In the genomic region with DNA sequence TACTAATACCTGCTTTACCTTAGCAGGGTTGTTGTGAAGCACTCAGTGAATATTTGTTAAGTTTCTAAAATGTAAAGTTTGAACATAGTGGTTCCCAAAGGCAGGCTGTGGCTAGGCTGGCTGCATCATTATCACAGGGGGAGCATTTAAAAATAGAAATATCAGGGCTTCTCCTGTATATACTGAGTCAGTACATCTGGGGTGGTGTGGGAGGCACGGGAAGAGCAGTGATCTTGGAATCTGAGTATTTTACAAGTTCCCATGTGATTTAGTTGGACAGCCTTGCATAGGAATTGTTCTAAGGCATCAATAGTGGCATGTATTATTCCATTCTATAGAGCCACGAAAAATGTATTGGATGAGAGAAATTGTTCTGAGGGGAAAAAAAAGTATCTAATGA, we compare ENCODE assay signal across 35 cellular contexts. TPM values are rescaled to one million over a fixed set of nuclear protein-coding genes. Genes with fewer than 3 reads are reported as not detected.
"Had no signal": no experiment of that assay in that cellular context is flagged by ENCODE, and none has a peak within 500 bp of the region (broad histone marks: within the 10 kb centered on the region; RNA-seq: fewer than 3 reads in every experiment).

No MANE protein-coding gene starts in this region.

- H3K4me3 ChIP-seq: ascending aorta had no signal

- H3K27me3 ChIP-seq: ascending aorta had no signal

- H3K4me1 ChIP-seq: ascending aorta had no signal

- H3K4me3 Mint-ChIP-seq: activated B cell treated with CpG ODN at 0.5 μM for 24 hours; activated CD4-positive, alpha-beta memory T cell treated with anti-CD3 and anti-CD28 coated beads for 36 hours; activated CD4-positive, alpha-beta T cell treated with anti-CD3 and anti-CD28 coated beads, Interleukin-2, amount 10 ng/mL, durations not matched to agents 24 days and 14 days; activated naive CD4-positive, alpha-beta T cell treated with anti-CD3 and anti-CD28 coated beads, Interleukin-2, amount 10 ng/mL, durations not matched to agents 7 days and 5 days; activated naive CD4-positive, alpha-beta T cell treated with anti-CD3 and anti-CD28 coated beads, Interleukin-2, amount 50 U/mL, for 24 hours; activated naive CD8-positive, alpha-beta T cell; activated naive CD8-positive, alpha-beta T cell treated with anti-CD3 and anti-CD28 coated beads, Interleukin-2, amount 10 ng/mL, durations not matched to agents 7 days and 5 days; activated naive CD8-positive, alpha-beta T cell treated with anti-CD3 and anti-CD28 coated beads, Interleukin-2, amount 50 U/mL, for 24 hours; activated T-cell treated with anti-CD3 and anti-CD28 coated beads, Interleukin-2, amount 50 U/mL, for 4 hours; brain; T-helper 1 cell treated with Interleukin-12 subunit alpha and Interleukin-12 subunit beta and Interleukin-4 antibody, amounts not matched to agents 30 μg/mL and 1 μg/mL, for 36 hours; T-helper 2 cell treated with Interferon-gamma antibody and Interleukin-4, amounts not matched to agents 5 μg/mL and 100 μg/mL, for 36 hours had no signal

- DNase-seq: activated B cell treated with CpG ODN at 0.5 μM for 24 hours; activated CD4-positive, alpha-beta memory T cell treated with anti-CD3 and anti-CD28 coated beads for 36 hours; activated CD4-positive, alpha-beta T cell treated with anti-CD3 and anti-CD28 coated beads for 4 hours; activated CD4-positive, alpha-beta T cell treated with anti-CD3 and anti-CD28 coated beads, Interleukin-2, amount 10 ng/mL, durations not matched to agents 24 days and 14 days; activated CD4-positive, alpha-beta T cell treated with anti-CD3 and anti-CD28 coated beads, Interleukin-2, amount 50 U/mL, for 1 hour; activated CD4-positive, alpha-beta T cell treated with anti-CD3 and anti-CD28 coated beads, Interleukin-2, amount 50 U/mL, for 4 hours; activated CD4-positive, CD25-positive, alpha-beta regulatory T cell treated with anti-CD3 and anti-CD28 coated beads, Interleukin-2, amount 50 U/mL, for 72 hours; activated CD8-positive, alpha-beta memory T cell treated with anti-CD3 and anti-CD28 coated beads, Interleukin-2, amount 50 U/mL, for 4 hours; activated effector memory CD4-positive, alpha-beta T cell treated with Interleukin-2 at 50 U/mL for 16 hours; activated gamma-delta T cell; activated naive CD4-positive, alpha-beta T cell treated with anti-CD3 and anti-CD28 coated beads, Interleukin-2, amount 10 ng/mL, durations not matched to agents 7 days and 5 days; activated naive CD4-positive, alpha-beta T cell treated with Interleukin-2 at 50 U/mL for 16 hours; activated naive CD8-positive, alpha-beta T cell treated with anti-CD3 and anti-CD28 coated beads, Interleukin-2, amount 10 ng/mL, durations not matched to agents 7 days and 5 days; activated naive CD8-positive, alpha-beta T cell treated with anti-CD3 and anti-CD28 coated beads, Interleukin-2, amount 50 U/mL, for 24 hours; activated T-cell treated with anti-CD3 and anti-CD28 coated beads for 4 hours; activated T-cell treated with anti-CD3 and anti-CD28 coated beads, Interleukin-2, amount 50 U/mL, for 1 hour; activated T-cell treated with anti-CD3 and anti-CD28 coated beads, Interleukin-2, amount 50 U/mL, for 4 hours; amygdala; anterior cingulate cortex; central memory CD4-positive, alpha-beta T cell; SW 1271; T-helper 1 cell; T-helper 2 cell; T-helper 9 cell had no signal

- H3K27me3 Mint-ChIP-seq: activated B cell treated with CpG ODN at 0.5 μM for 24 hours; activated CD4-positive, alpha-beta memory T cell treated with anti-CD3 and anti-CD28 coated beads for 36 hours; activated CD4-positive, alpha-beta T cell treated with anti-CD3 and anti-CD28 coated beads, Interleukin-2, amount 10 ng/mL, durations not matched to agents 24 days and 14 days; activated naive CD4-positive, alpha-beta T cell treated with anti-CD3 and anti-CD28 coated beads, Interleukin-2, amount 10 ng/mL, durations not matched to agents 7 days and 5 days; activated naive CD4-positive, alpha-beta T cell treated with anti-CD3 and anti-CD28 coated beads, Interleukin-2, amount 50 U/mL, for 24 hours; activated naive CD8-positive, alpha-beta T cell; activated naive CD8-positive, alpha-beta T cell treated with anti-CD3 and anti-CD28 coated beads, Interleukin-2, amount 10 ng/mL, durations not matched to agents 7 days and 5 days; activated naive CD8-positive, alpha-beta T cell treated with anti-CD3 and anti-CD28 coated beads, Interleukin-2, amount 50 U/mL, for 24 hours; brain had no signal

- H3K27ac Mint-ChIP-seq: activated B cell treated with CpG ODN at 0.5 μM for 24 hours; activated CD4-positive, alpha-beta memory T cell treated with anti-CD3 and anti-CD28 coated beads for 36 hours; activated CD4-positive, alpha-beta T cell treated with anti-CD3 and anti-CD28 coated beads, Interleukin-2, amount 10 ng/mL, durations not matched to agents 24 days and 14 days; activated naive CD4-positive, alpha-beta T cell treated with anti-CD3 and anti-CD28 coated beads, Interleukin-2, amount 10 ng/mL, durations not matched to agents 7 days and 5 days; activated naive CD4-positive, alpha-beta T cell treated with anti-CD3 and anti-CD28 coated beads, Interleukin-2, amount 50 U/mL, for 24 hours; activated naive CD8-positive, alpha-beta T cell; activated naive CD8-positive, alpha-beta T cell treated with anti-CD3 and anti-CD28 coated beads, Interleukin-2, amount 10 ng/mL, durations not matched to agents 7 days and 5 days; activated naive CD8-positive, alpha-beta T cell treated with anti-CD3 and anti-CD28 coated beads, Interleukin-2, amount 50 U/mL, for 24 hours; activated T-helper 2 cell treated with anti-CD3 and anti-CD28 coated beads, Interferon-gamma antibody, Interleukin-2, Interleukin-4, amounts not matched to agents 10 μg/mL and 5 μg/mL and 100 μg/mL, durations not matched to agents 14 hours and 24 hours and 36 hours; T-helper 1 cell treated with Interleukin-12 subunit alpha and Interleukin-12 subunit beta and Interleukin-4 antibody, amounts not matched to agents 30 μg/mL and 1 μg/mL, for 36 hours; T-helper 2 cell treated with Interferon-gamma antibody and Interleukin-4, amounts not matched to agents 5 μg/mL and 100 μg/mL, for 36 hours had no signal

- H3K27ac ChIP-seq: ascending aorta, VCaP had no signal

- H3K9me3 ChIP-seq: ascending aorta had no signal

- H3K9me3 Mint-ChIP-seq: activated B cell treated with CpG ODN at 0.5 μM for 24 hours; activated CD4-positive, alpha-beta memory T cell treated with anti-CD3 and anti-CD28 coated beads for 36 hours; activated CD4-positive, alpha-beta T cell treated with anti-CD3 and anti-CD28 coated beads, Interleukin-2, amount 10 ng/mL, durations not matched to agents 24 days and 14 days; activated naive CD4-positive, alpha-beta T cell treated with anti-CD3 and anti-CD28 coated beads, Interleukin-2, amount 10 ng/mL, durations not matched to agents 7 days and 5 days; activated naive CD4-positive, alpha-beta T cell treated with anti-CD3 and anti-CD28 coated beads, Interleukin-2, amount 50 U/mL, for 24 hours; activated naive CD8-positive, alpha-beta T cell treated with anti-CD3 and anti-CD28 coated beads, Interleukin-2, amount 10 ng/mL, durations not matched to agents 7 days and 5 days; activated T-cell treated with anti-CD3 and anti-CD28 coated beads, Interleukin-2, amount 50 U/mL, for 4 hours; activated T-helper 2 cell treated with anti-CD3 and anti-CD28 coated beads, Interferon-gamma antibody, Interleukin-2, Interleukin-4, amounts not matched to agents 10 μg/mL and 5 μg/mL and 100 μg/mL, durations not matched to agents 14 hours and 24 hours and 36 hours; brain; T-helper 1 cell treated with Interleukin-12 subunit alpha and Interleukin-12 subunit beta and Interleukin-4 antibody, amounts not matched to agents 30 μg/mL and 1 μg/mL, for 36 hours; T-helper 2 cell treated with Interferon-gamma antibody and Interleukin-4, amounts not matched to agents 5 μg/mL and 100 μg/mL, for 36 hours had no signal

- ATAC-seq: activated naive CD8-positive, alpha-beta T cell treated with anti-CD3 and anti-CD28 coated beads, Interleukin-2, amount 50 U/mL, for 24 hours; activated T-cell treated with anti-CD3 and anti-CD28 coated beads, Interleukin-2, amount 50 U/mL, for 4 hours had no signal

RNA-seq across cellular contexts. Expression of gene SPATS1, which starts 53.1 kb away (rescaled TPM):
- total RNA-seq: activated B cell treated with CpG ODN at 0.5 μM for 24 hours; activated CD4-positive, alpha-beta memory T cell treated with anti-CD3 and anti-CD28 coated beads for 36 hours; activated CD4-positive, alpha-beta T cell treated with anti-CD3 and anti-CD28 coated beads, Interleukin-2, amount 10 ng/mL, durations not matched to agents 24 days and 14 days; activated CD8-positive, alpha-beta memory T cell treated with anti-CD3 and anti-CD28 coated beads for 36 hours; activated naive CD8-positive, alpha-beta T cell treated with anti-CD3 and anti-CD28 coated beads, Interleukin-2, amount 10 ng/mL, durations not matched to agents 7 days and 5 days; activated T-cell treated with anti-CD3 and anti-CD28 coated beads, Interleukin-2, amount 50 U/mL, for 4 hours; activated T-helper 2 cell treated with anti-CD3 and anti-CD28 coated beads, Interferon-gamma antibody, Interleukin-2, Interleukin-4, amounts not matched to agents 10 μg/mL and 5 μg/mL and 100 μg/mL, durations not matched to agents 14 hours and 24 hours and 36 hours; ascending aorta; cardiac septum; cerebellum had no signal
